8 cellular contexts compared by ENCODE assay signal in the genomic region with DNA sequence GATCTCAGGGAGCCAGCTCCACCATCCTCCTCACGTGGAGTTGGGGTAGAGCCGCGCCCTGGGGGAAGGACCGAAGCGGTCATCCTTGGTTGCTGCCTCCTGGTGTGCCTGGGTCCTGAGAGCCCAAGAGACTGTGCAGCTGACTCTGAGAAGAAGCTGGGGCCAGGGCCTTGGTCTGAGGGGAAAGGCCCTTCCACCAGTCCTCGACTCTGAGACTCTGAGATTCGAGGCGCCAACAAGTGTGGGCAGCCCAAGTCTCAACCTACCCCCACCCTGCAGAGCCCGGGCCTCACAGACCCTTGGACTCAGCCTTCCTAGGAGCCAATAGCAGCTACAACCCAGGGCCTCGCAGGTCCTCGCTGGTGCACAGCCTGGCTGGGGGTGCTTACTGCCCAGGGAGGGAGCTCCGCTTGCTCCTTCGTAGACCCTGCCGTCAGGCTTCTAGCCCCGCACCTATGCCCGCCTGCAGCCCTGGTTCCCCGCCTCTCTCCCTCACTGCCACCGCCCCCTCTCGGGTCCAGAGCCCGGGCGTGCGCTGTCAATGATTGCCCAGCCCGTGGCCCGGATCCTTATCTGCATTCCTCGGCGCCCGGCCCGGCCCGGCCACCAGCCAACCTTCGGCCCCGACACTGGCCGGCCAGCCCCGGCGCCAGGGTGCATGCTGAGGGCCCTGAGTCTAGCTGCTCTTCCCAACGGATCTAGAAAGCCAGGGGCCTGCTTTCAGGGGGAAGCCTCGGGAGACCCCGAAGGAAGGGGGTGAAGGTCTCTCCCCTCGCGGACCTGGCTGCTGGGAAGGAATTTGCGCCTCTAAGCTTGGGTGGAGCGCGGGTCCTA. TPM values are rescaled to one million over a fixed set of nuclear protein-coding genes. Genes with fewer than 3 reads are reported as not detected.
DNase-seq lines count a peak whose midpoint lies in the region; ATAC-seq and TF ChIP-seq lines count a peak whose summit lies in the region.

No MANE protein-coding gene starts in this region.

- intact Hi-C loops in Right ventricle myocardium inferior (cut with DNase I), result loop anchor here (1.0 to 5.0 kb wide), 3 partner anchors 61 to 239 kb away; no protein-coding TSS in a partner anchor
- intact Hi-C loops in lower lobe of right lung (cut with DNase I), result loop anchor here (10.0 kb wide), 1 partner anchor 86 kb away; no protein-coding TSS in a partner anchor
- intact Hi-C loops in upper lobe of right lung (cut with DNase I), result no loop called here

- H3K9me3 ChIP-seq in right atrium auricular region (no peaks in the 10 kb centered on the region), lower lobe of right lung (no peaks in the 10 kb centered on the region), upper lobe of right lung (no peaks in the 10 kb centered on the region)

- TF ChIP-seq CTCF in right atrium auricular region (IDR thresholded peaks at IDR 0.05) (no peak), lower lobe of right lung (IDR thresholded peaks at IDR 0.05) (no peak), upper lobe of right lung (IDR thresholded peaks at IDR 0.05) (no peak)

- H3K27me3 ChIP-seq in right atrium auricular region (peaks cover 21 to 45% of the 10 kb centered on the region in 2 donors), lower lobe of right lung (ENCODE audit: low read depth) (peaks cover 58% of the 10 kb centered on the region), upper lobe of right lung (peaks cover 88% of the 10 kb centered on the region)

- no peak overlapping the region for H3K27ac ChIP-seq in right atrium auricular region
- no peak overlapping the region for H3K27ac ChIP-seq in lower lobe of right lung
- H3K27ac ChIP-seq in upper lobe of right lung, result no peak overlapping the region

- DNase-seq in Right ventricle myocardium inferior (ENCODE audit: missing footprints) (no peak), right atrium auricular region (ENCODE audit: low spot score) (no peak), astrocyte of the hippocampus (ENCODE audit: low read depth, low spot score) (peak; percentile 63), lower lobe of right lung (peak; percentile 85), upper lobe of right lung (peak; percentile 92)

- no peaks in the 10 kb centered on the region for H3K36me3 ChIP-seq in right atrium auricular region
- no peaks in the 10 kb centered on the region for H3K36me3 ChIP-seq in lower lobe of right lung
- H3K36me3 ChIP-seq in upper lobe of right lung, result no peaks in the 10 kb centered on the region

- H3K4me1 ChIP-seq in right atrium auricular region (peaks cover 0 to 38% of the 10 kb centered on the region in 2 donors), lower lobe of right lung (peaks cover 39% of the 10 kb centered on the region), upper lobe of right lung (peaks cover 30% of the 10 kb centered on the region)

- ATAC-seq in Right ventricle myocardium inferior (peak; percentile 60), lower lobe of right lung (peak; percentile 86 to 94), upper lobe of right lung (peak; percentile 85), GM19351 (IDR thresholded peaks at IDR 0.05; ENCODE audit: unreplicated experiment) (no peak), GM21528 (IDR thresholded peaks at IDR 0.05; ENCODE audit: low FRiP score, unreplicated experiment) (no peak), GM21786 (IDR thresholded peaks at IDR 0.05; ENCODE audit: unreplicated experiment) (no peak)

- H3K4me3 ChIP-seq in right atrium auricular region, result peak overlapping the region in 1 of 2 donors; percentile 17
- H3K4me3 ChIP-seq in lower lobe of right lung, result peak overlapping the region; percentile 46
- peak overlapping the region; percentile 32 for H3K4me3 ChIP-seq in upper lobe of right lung

RNA-seq across cellular contexts. Expression of gene IHH, which starts 2.0 kb away (rescaled TPM):
- total RNA-seq in Right ventricle myocardium inferior, result not detected
- total RNA-seq in right atrium auricular region, result not detected
- 0.71 TPM for total RNA-seq in lower lobe of right lung
- total RNA-seq in upper lobe of right lung, result 0.69 TPM

RNA-seq across cellular contexts. Expression of gene CFAP65, which starts 17.4 kb away (rescaled TPM):
- total RNA-seq in Right ventricle myocardium inferior (not detected), right atrium auricular region (not detected), lower lobe of right lung (7.6 TPM), upper lobe of right lung (not detected)

Comparison
In these comparisons a context has a peak if more than half of its experiments do, and no peak if none do; other contexts are left out.
1. ATAC-seq: peak in Right ventricle myocardium inferior (single experiment), lower lobe of right lung (2 of 2) and upper lobe of right lung (single experiment); none in GM19351 (single experiment), GM21528 (single experiment) and GM21786 (single experiment).
2. DNase-seq: peak in astrocyte of the hippocampus (single experiment), lower lobe of right lung (single experiment) and upper lobe of right lung (single experiment); none in Right ventricle myocardium inferior (single experiment) and right atrium auricular region (single experiment).